1 cellular context compared by ENCODE assay signal in genomic region chrX:40101430-40101802, GRCh38.
TF ChIP-seq lines count a peak whose summit lies in the region.

No MANE protein-coding gene starts in this region.

TF ChIP-seq in K562, 482 proteins besides CTCF, POLR2A, EP300 and RAD21:
- TF ChIP-seq HIVEP1 (CRISPR knock-in tag; IDR thresholded peaks at IDR 0.05) (no peak), ZNF41 (CRISPR knock-in tag; conservative IDR thresholded peaks at IDR 0.05) (no peak), ETV1 (tag; conservative IDR thresholded peaks at IDR 0.05; ENCODE audit: low read depth) (no peak), MXI1 (IDR thresholded peaks at IDR 0.05; ENCODE audit: low read depth, low read length) (no peak), SAFB (IDR thresholded peaks at IDR 0.05; ENCODE audit: borderline replicate concordance, low read depth, low read length) (no peak), EGR1 (conservative IDR thresholded peaks at IDR 0.05) (0 out of 2 replicates have a peak, but pooled peaks have one; percentile 4), DEAF1 (CRISPR knock-in tag; IDR thresholded peaks at IDR 0.05) (no peak), RBFOX2 (IDR thresholded peaks at IDR 0.05; ENCODE audit: low read depth, low read length) (0 out of 2 replicates have a peak, but pooled peaks have one; percentile 29), ZNF324 (CRISPR knock-in tag; IDR thresholded peaks at IDR 0.05) (no peak), POLR2G (IDR thresholded peaks at IDR 0.05; ENCODE audit: low read depth, low read length) (0 out of 2 replicates have a peak, but pooled peaks have one; percentile 48)
- TF ChIP-seq, protein P1, sequence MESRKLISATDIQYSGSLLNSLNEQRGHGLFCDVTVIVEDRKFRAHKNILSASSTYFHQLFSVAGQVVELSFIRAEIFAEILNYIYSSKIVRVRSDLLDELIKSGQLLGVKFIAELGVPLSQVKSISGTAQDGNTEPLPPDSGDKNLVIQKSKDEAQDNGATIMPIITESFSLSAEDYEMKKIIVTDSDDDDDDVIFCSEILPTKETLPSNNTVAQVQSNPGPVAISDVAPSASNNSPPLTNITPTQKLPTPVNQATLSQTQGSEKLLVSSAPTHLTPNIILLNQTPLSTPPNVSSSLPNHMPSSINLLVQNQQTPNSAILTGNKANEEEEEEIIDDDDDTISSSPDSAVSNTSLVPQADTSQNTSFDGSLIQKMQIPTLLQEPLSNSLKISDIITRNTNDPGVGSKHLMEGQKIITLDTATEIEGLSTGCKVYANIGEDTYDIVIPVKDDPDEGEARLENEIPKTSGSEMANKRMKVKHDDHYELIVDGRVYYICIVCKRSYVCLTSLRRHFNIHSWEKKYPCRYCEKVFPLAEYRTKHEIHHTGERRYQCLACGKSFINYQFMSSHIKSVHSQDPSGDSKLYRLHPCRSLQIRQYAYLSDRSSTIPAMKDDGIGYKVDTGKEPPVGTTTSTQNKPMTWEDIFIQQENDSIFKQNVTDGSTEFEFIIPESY (CRISPR knock-in tag; IDR thresholded peaks at IDR 0.05), result peak; percentile 54
- TF ChIP-seq, protein P2, sequence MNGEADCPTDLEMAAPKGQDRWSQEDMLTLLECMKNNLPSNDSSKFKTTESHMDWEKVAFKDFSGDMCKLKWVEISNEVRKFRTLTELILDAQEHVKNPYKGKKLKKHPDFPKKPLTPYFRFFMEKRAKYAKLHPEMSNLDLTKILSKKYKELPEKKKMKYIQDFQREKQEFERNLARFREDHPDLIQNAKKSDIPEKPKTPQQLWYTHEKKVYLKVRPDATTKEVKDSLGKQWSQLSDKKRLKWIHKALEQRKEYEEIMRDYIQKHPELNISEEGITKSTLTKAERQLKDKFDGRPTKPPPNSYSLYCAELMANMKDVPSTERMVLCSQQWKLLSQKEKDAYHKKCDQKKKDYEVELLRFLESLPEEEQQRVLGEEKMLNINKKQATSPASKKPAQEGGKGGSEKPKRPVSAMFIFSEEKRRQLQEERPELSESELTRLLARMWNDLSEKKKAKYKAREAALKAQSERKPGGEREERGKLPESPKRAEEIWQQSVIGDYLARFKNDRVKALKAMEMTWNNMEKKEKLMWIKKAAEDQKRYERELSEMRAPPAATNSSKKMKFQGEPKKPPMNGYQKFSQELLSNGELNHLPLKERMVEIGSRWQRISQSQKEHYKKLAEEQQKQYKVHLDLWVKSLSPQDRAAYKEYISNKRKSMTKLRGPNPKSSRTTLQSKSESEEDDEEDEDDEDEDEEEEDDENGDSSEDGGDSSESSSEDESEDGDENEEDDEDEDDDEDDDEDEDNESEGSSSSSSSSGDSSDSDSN (IDR thresholded peaks at IDR 0.05; ENCODE audit: borderline replicate concordance in 1 of 2, low read depth in 2 of 2, low read length in 2 of 2), result 0 out of 4 replicates have a peak, but pooled peaks of 1 of the 2 experiments have one; percentile 26
